ENCODE assay signal across 17 cellular contexts in genomic region chr22:33014621-33015020, GRCh38. TPM values are rescaled to one million over a fixed set of nuclear protein-coding genes. Genes with fewer than 3 reads are reported as not detected.
DNase-seq lines count a peak whose midpoint lies in the region; ATAC-seq and TF ChIP-seq lines count a peak whose summit lies in the region.
"Had no signal": no experiment of that assay in that cellular context is flagged by ENCODE, and none has a peak within 500 bp of the region (broad histone marks: within the 10 kb centered on the region; RNA-seq: fewer than 3 reads in every experiment).

No MANE protein-coding gene starts in this region.

- H3K27ac ChIP-seq in A673 (ENCODE audit: low read depth, low read length, poor library complexity, severe bottlenecking) (no peak overlapping the region), testis (no peak overlapping the region)
- H3K27ac ChIP-seq: BLaER1 treated with 17β-estradiol and CSF1 and Interleukin-3, amounts not matched to agents 10 nM and 100 nM; GM23248 had no signal

- 56 to 69% methylated on average over 24 of the region's 24 CpGs for WGBS in testis, 2 donors

- POLR2A ChIA-PET in A673 (lab: Charles Lee; ENCODE audit: low non-redundant PET) = no interaction called here

- H3K4me1 ChIP-seq in A673 (ENCODE audit: insufficient read depth, low read length, poor library complexity, severe bottlenecking) (no peaks in the 10 kb centered on the region), testis (no peaks in the 10 kb centered on the region)
- H3K4me1 ChIP-seq: BE2C had no signal

- intact Hi-C loops in A673 (cut with micrococcal nuclease; ENCODE audit: unreplicated experiment) (no loop called here), testis (cut with DNase I; ENCODE audit: low total_unique reads) (no loop called here)

- H3K4me3 ChIP-seq in A673 (ENCODE audit: low read depth, low read length, poor library complexity, severe bottlenecking) (no peak overlapping the region), testis (peak overlapping the region; percentile 52 to 58)
- H3K4me3 ChIP-seq: BLaER1 treated with 17β-estradiol and CSF1 and Interleukin-3, amounts not matched to agents 10 nM and 100 nM; GM23248 had no signal

- no peak for TF ChIP-seq CTCF in A673 (conservative IDR thresholded peaks at IDR 0.05; ENCODE audit: low read depth, low read length)
- TF ChIP-seq CTCF in testis (IDR thresholded peaks at IDR 0.05) = no peak

- peak; percentile 10 for DNase-seq in A673 (ENCODE audit: low spot score)
- DNase-seq in DMS114 treated with DMSO at 0.1 percent for 48 hours (lab: John Stamatoyannopoulos, UW; ENCODE audit: unreplicated experiment) = peak; percentile 62
- DNase-seq in islet precursor cell = peak; percentile 22
- peak; percentile 57 for DNase-seq in testis
- no peak for DNase-seq in activated CD4-positive, alpha-beta T cell treated with anti-CD3 and anti-CD28 coated beads for 4 hours
- DNase-seq: AML-193; BE2C; CD4-positive, alpha-beta T cell; CD8-positive, alpha-beta memory T cell; DMS153; DND-41; GM23248; H7; HCEC 1CT had no signal

- CTCF ChIA-PET in A673 (lab: Charles Lee) = interaction anchor here (0.8 kb wide), 1 partner anchor 14 kb away, joined by 3 read pairs; no protein-coding TSS in a partner anchor

- no TSS peak for BruUV-seq in A673 (replicated peaks; lab: Mats Ljungman, UMichigan)

- H3K27me3 ChIP-seq in A673 (replicated peaks; ENCODE audit: insufficient read depth, low read depth, low read length, poor library complexity) = no peaks in the 10 kb centered on the region
- no peaks in the 10 kb centered on the region for H3K27me3 ChIP-seq in testis
- H3K27me3 ChIP-seq: BLaER1 treated with 17β-estradiol and CSF1 and Interleukin-3, amounts not matched to agents 10 nM and 100 nM had no signal

- H3K36me3 ChIP-seq in A673 (ENCODE audit: insufficient read depth, low read length, poor library complexity, severe bottlenecking) (no peaks in the 10 kb centered on the region), testis (ENCODE audit: low read depth, missing control alignments) (no peaks in the 10 kb centered on the region)
- H3K36me3 ChIP-seq: BE2C; BLaER1 treated with 17β-estradiol and CSF1 and Interleukin-3, amounts not matched to agents 10 nM and 100 nM had no signal

- TF ChIP-seq POLR2A in testis (IDR thresholded peaks at IDR 0.05) = no peak

- no peak for ATAC-seq in GM21786 (IDR thresholded peaks at IDR 0.05; ENCODE audit: unreplicated experiment)

- no peaks in the 10 kb centered on the region for H3K9me3 ChIP-seq in A673 (ENCODE audit: low read depth, low read length, poor library complexity, severe bottlenecking)
- no peaks in the 10 kb centered on the region for H3K9me3 ChIP-seq in testis
- H3K9me3 ChIP-seq: BE2C; BLaER1 treated with 17β-estradiol and CSF1 and Interleukin-3, amounts not matched to agents 10 nM and 100 nM had no signal

RNA-seq across cellular contexts. Expression of gene SYN3, which starts 43.6 kb away (rescaled TPM):
- total RNA-seq in A673 (2021) (0.66 and 0.77 TPM in 2 replicates), testis (10 to 100 TPM in 1 of 2 donors, 1 to 10 TPM in 1; 3.6 to 16.7 TPM)
- polyA plus RNA-seq in testis (ENCODE audit: insufficient read depth, low read depth, low replicate concordance) = 9.4 TPM
- total RNA-seq: CD4-positive, alpha-beta T cell; CD8-positive, alpha-beta memory T cell; GM23248 had no signal
- polyA plus RNA-seq: CD14-positive monocyte; CD8-positive, alpha-beta memory T cell had no signal

Comparison
In these comparisons a context has a peak if more than half of its experiments do, and no peak if none do; other contexts are left out.
1. DNase-seq: peak in A673 (single experiment), DMS114 treated with DMSO at 0.1 percent for 48 hours (single experiment), islet precursor cell (single experiment) and testis (single experiment); none in activated CD4-positive, alpha-beta T cell treated with anti-CD3 and anti-CD28 coated beads for 4 hours (0 of 2).